Comparison of ENCODE assay signal across 14 cellular contexts in the genomic region with DNA sequence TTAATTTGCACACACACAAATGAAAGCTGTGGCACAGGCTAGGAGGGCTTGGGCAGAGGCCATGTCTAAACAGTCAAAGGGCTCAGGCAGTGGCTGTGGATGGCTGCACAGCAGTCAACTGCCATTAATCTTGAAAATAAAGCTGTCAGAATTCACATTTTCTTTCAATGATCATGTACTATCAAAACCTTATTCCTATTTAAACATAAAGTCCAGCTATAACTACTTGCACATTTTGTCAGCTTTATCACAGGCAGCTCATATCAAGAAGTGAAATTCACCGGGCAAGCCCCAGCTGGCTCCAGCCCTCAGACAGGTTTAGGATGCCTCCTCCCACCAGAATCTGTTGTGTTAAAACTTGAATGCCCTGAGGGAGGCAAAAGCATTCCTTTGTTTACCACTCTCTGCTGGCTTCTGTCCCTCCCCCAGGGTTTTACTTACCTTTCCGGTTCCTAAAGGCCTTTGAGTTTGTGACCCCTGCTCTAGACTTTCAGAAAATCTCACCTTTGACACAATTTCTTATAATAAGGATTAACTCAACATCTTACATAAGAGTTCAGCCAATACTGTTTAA. TPM values are rescaled to one million over a fixed set of nuclear protein-coding genes. Genes with fewer than 3 reads are reported as not detected.
DNase-seq lines count a peak whose midpoint lies in the region; ATAC-seq and TF ChIP-seq lines count a peak whose summit lies in the region.
"Had no signal": no experiment of that assay in that cellular context is flagged by ENCODE, and none has a peak within 500 bp of the region (broad histone marks: within the 10 kb centered on the region; RNA-seq: fewer than 3 reads in every experiment).

No MANE protein-coding gene starts in this region.

- no peaks in the 10 kb centered on the region for H3F3A ChIP-seq in PC-3 (ENCODE audit: low read length, unreplicated experiment)

- H3K9ac ChIP-seq in PC-3 (ENCODE audit: low read length) (no peak overlapping the region), iPS-20b (ENCODE audit: low read depth, low read length) (peak overlapping the region; percentile 37; the same call in 1 of the 2 replicates)

- peak; percentile 60 for DNase-seq in SIG-M5 treated with dmso at 0.1 percent for 504 hours (lab: John Stamatoyannopoulos, UW; ENCODE audit: unreplicated experiment)
- no peak for DNase-seq in SIG-M5 (lab: John Stamatoyannopoulos, UW)
- peak; percentile 66 for DNase-seq in PC-3
- DNase-seq in NCI-H446 treated with DMSO at 0.1 percent for 48 hours (lab: John Stamatoyannopoulos, UW) = no peak
- DNase-seq in activated T-cell treated with anti-CD3 and anti-CD28 coated beads, Interleukin-2, amount 50 U/mL, for 72 hours = no peak
- DNase-seq in T-helper 1 cell = no peak
- DNase-seq: activated CD8-positive, alpha-beta T cell treated with anti-CD3 and anti-CD28 coated beads for 36 hours; foreskin fibroblast; GOT3; naive B cell; stimulated activated CD4-positive, alpha-beta T cell treated with anti-CD3 and anti-CD28 coated beads, Interleukin-4, amount 100 ng/mL, for 1 hour; tibial artery had no signal

- H3K9me3 ChIP-seq in PC-3 (ENCODE audit: low read length) (no peaks in the 10 kb centered on the region), iPS-20b (ENCODE audit: insufficient read depth, low read depth, low read length) (no peaks in the 10 kb centered on the region)
- H3K9me3 ChIP-seq: tibial artery had no signal

- no TSS peak for BruUV-seq in PC-3 (replicated peaks; lab: Mats Ljungman, UMichigan)

- intact Hi-C loops in PC-3 (cut with micrococcal nuclease) = no loop called here

- H3K4me3 ChIP-seq in PC-3 (ENCODE audit: low read length) = no peak overlapping the region
- peak overlapping the region; percentile 16 for H3K4me3 ChIP-seq in iPS-20b (ENCODE audit: low read length)
- H3K4me3 ChIP-seq: tibial artery had no signal

- H3K27me3 Mint-ChIP-seq in activated T-cell treated with anti-CD3 and anti-CD28 coated beads, Interleukin-2, amount 50 U/mL, for 72 hours (ENCODE audit: low read depth) = no peaks in the 10 kb centered on the region
- H3K27me3 Mint-ChIP-seq: activated CD8-positive, alpha-beta T cell treated with anti-CD3 and anti-CD28 coated beads for 36 hours had no signal

- CTCF ChIA-PET in PC-3 (lab: Charles Lee) = no interaction called here

- peaks cover 2% of the 10 kb centered on the region for H3K4me1 Mint-ChIP-seq in activated T-cell treated with anti-CD3 and anti-CD28 coated beads, Interleukin-2, amount 50 U/mL, for 72 hours (ENCODE audit: low read depth)
- H3K4me1 Mint-ChIP-seq: naive B cell had no signal

- peaks cover 18% of the 10 kb centered on the region for H3K79me2 ChIP-seq in PC-3 (ENCODE audit: low read length)

- TF ChIP-seq CTCF in PC-3 (conservative IDR thresholded peaks at IDR 0.05; ENCODE audit: low read depth, low read length) = no peak

- no peaks in the 10 kb centered on the region for H3K9me3 Mint-ChIP-seq in activated T-cell treated with anti-CD3 and anti-CD28 coated beads, Interleukin-2, amount 50 U/mL, for 72 hours
- H3K9me3 Mint-ChIP-seq: activated CD8-positive, alpha-beta T cell treated with anti-CD3 and anti-CD28 coated beads for 36 hours; naive B cell had no signal

- POLR2A ChIA-PET in PC-3 (lab: Charles Lee; ENCODE audit: unreplicated experiment) = no interaction called here

- no peaks in the 10 kb centered on the region for H3K36me3 Mint-ChIP-seq in activated T-cell treated with anti-CD3 and anti-CD28 coated beads, Interleukin-2, amount 50 U/mL, for 72 hours (ENCODE audit: insufficient read depth in 2 of 2)
- H3K36me3 Mint-ChIP-seq: naive B cell had no signal

- H3K36me3 ChIP-seq in PC-3 (ENCODE audit: low read depth, low read length) = no peaks in the 10 kb centered on the region
- H3K36me3 ChIP-seq in iPS-20b (ENCODE audit: insufficient read depth, low read depth, low read length) = no peaks in the 10 kb centered on the region
- H3K36me3 ChIP-seq: tibial artery had no signal

- H3K9me2 ChIP-seq in PC-3 (replicated peaks; ENCODE audit: low read length) = no peaks in the 10 kb centered on the region

- no peak overlapping the region for H3K4me3 Mint-ChIP-seq in activated T-cell treated with anti-CD3 and anti-CD28 coated beads, Interleukin-2, amount 50 U/mL, for 72 hours
- H3K4me3 Mint-ChIP-seq: activated CD8-positive, alpha-beta T cell treated with anti-CD3 and anti-CD28 coated beads for 36 hours; naive B cell had no signal

- ATAC-seq in PC-3 (no peak), HG03521 (IDR thresholded peaks at IDR 0.05; ENCODE audit: unreplicated experiment) (no peak)
- no peak for ATAC-seq in activated T-cell treated with anti-CD3 and anti-CD28 coated beads, Interleukin-2, amount 50 U/mL, for 72 hours (replicated peaks in 1 of 2)
- ATAC-seq: activated CD8-positive, alpha-beta T cell treated with anti-CD3 and anti-CD28 coated beads for 36 hours had no signal

- no peak overlapping the region for H3K27ac Mint-ChIP-seq in activated T-cell treated with anti-CD3 and anti-CD28 coated beads, Interleukin-2, amount 50 U/mL, for 72 hours
- H3K27ac Mint-ChIP-seq: activated CD8-positive, alpha-beta T cell treated with anti-CD3 and anti-CD28 coated beads for 36 hours had no signal

- no peak overlapping the region for H2AFZ ChIP-seq in PC-3 (ENCODE audit: low read length)

- H3K27me3 ChIP-seq in PC-3 (ENCODE audit: low read length) (no peaks in the 10 kb centered on the region), iPS-20b (ENCODE audit: insufficient read depth, low read length) (no peaks in the 10 kb centered on the region)
- H3K27me3 ChIP-seq: tibial artery had no signal

- H3K27ac ChIP-seq in PC-3 (ENCODE audit: low read length) (no peak overlapping the region), iPS-20b (ENCODE audit: low read length) (no peak overlapping the region)
- H3K27ac ChIP-seq: tibial artery had no signal

- no peaks in the 10 kb centered on the region for H4K20me1 ChIP-seq in PC-3 (ENCODE audit: low read length)

- peaks cover 67% of the 10 kb centered on the region for H3K4me1 ChIP-seq in PC-3 (ENCODE audit: insufficient read depth, low read length)
- H3K4me1 ChIP-seq in iPS-20b (ENCODE audit: insufficient read depth, low read length) = peaks cover 30% of the 10 kb centered on the region

- H3K4me2 ChIP-seq in PC-3 (ENCODE audit: low read length) = peak overlapping the region; percentile 50; the same call in 1 of the 2 replicates

RNA-seq across cellular contexts. Expression of gene GRAMD2B, which starts 54.9 kb away (rescaled TPM):
- total RNA-seq in PC-3 (2014; rRNA removed) = 33.6 and 38.8 TPM in 2 replicates
- total RNA-seq in activated T-cell treated with anti-CD3 and anti-CD28 coated beads, Interleukin-2, amount 50 U/mL, for 72 hours = 10 to 100 TPM; 12.7 to 15.7 TPM

Comparison
In these comparisons a context has a peak if more than half of its experiments do, and no peak if none do; other contexts are left out.
1. DNase-seq: peak in SIG-M5 treated with dmso at 0.1 percent for 504 hours (single experiment) and PC-3 (single experiment); none in SIG-M5 (single experiment), NCI-H446 treated with DMSO at 0.1 percent for 48 hours (single experiment), activated T-cell treated with anti-CD3 and anti-CD28 coated beads, Interleukin-2, amount 50 U/mL, for 72 hours (0 of 2) and T-helper 1 cell (0 of 5).